In the genomic region with DNA sequence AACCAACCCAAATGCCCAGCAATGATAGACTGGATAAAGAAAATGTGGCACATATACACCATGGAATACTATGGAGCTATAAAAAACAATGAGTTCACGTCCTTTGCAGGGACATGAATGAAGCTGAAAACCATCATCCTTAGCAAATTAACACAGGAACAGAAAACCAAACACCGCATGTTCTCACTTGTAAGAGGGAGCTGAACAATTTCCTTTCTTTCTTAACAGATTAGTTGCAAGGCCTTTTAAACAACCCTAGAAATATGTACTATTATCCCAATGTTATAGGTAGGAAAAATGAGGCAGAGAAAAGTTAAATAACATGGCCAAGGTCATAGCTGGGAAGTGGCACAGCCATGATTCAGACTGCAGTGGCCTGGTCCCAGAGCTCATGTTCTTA, we compare ENCODE assay signal across 19 cellular contexts.
"Had no signal": no experiment of that assay in that cellular context is flagged by ENCODE, and none has a peak within 500 bp of the region (broad histone marks: within the 10 kb centered on the region; RNA-seq: fewer than 3 reads in every experiment).

No MANE protein-coding gene starts in this region.

- H3K4me3 ChIP-seq: colonic mucosa, esophagus squamous epithelium, hepatocyte, psoas muscle, right lobe of liver, suprapubic skin, thyroid gland had no signal

- H3K4me1 ChIP-seq: colonic mucosa, psoas muscle, right lobe of liver, suprapubic skin had no signal

- H2AFZ ChIP-seq: hepatocyte had no signal

- H3K4me2 ChIP-seq: hepatocyte had no signal

- H3K4me3 Mint-ChIP-seq: naive thymus-derived CD4-positive, alpha-beta T cell; stimulated activated effector memory CD8-positive, alpha-beta T cell treated with anti-CD3 and anti-CD28 coated beads, Interleukin-12 subunit alpha, Interleukin-12 subunit beta, amount 100 ng/mL, for 72 hours; type B pancreatic cell had no signal

- DNase-seq: colonic mucosa; dermis blood vessel endothelial cell; esophagus squamous epithelium; head of caudate nucleus; left colon; naive thymus-derived CD4-positive, alpha-beta T cell; psoas muscle; retina; right lobe of liver; stimulated activated CD4-positive, alpha-beta T cell treated with anti-CD3 and anti-CD28 coated beads, Interleukin-4, amount 100 ng/mL, for 1 hour; stimulated activated CD8-positive, alpha-beta memory T cell treated with anti-CD3 and anti-CD28 coated beads, Interleukin-4, amount 100 ng/mL, for 48 hours; stimulated activated naive CD8-positive, alpha-beta T cell treated with anti-CD3 and anti-CD28 coated beads, Interleukin-15, Interleukin-2, amounts not matched to agents 100 U/mL and 50 U/mL, for 24 hours; thyroid gland had no signal

- H3K9me3 ChIP-seq: colonic mucosa, esophagus squamous epithelium, neutrophil, psoas muscle, right lobe of liver, suprapubic skin, thyroid gland had no signal

- H3K27ac ChIP-seq: colonic mucosa, hepatocyte, neutrophil, psoas muscle, right lobe of liver, suprapubic skin, thyroid gland had no signal

- FAIRE-seq: urothelium cell line had no signal

- H3K27ac Mint-ChIP-seq: stimulated activated effector memory CD8-positive, alpha-beta T cell treated with anti-CD3 and anti-CD28 coated beads, Interleukin-12 subunit alpha, Interleukin-12 subunit beta, amount 100 ng/mL, for 72 hours; type B pancreatic cell had no signal

- ATAC-seq: left colon; naive thymus-derived CD4-positive, alpha-beta T cell; psoas muscle; right lobe of liver; stimulated activated effector memory CD8-positive, alpha-beta T cell treated with anti-CD3 and anti-CD28 coated beads, Interleukin-12 subunit alpha, Interleukin-12 subunit beta, amount 100 ng/mL, for 72 hours; stimulated activated naive CD8-positive, alpha-beta T cell treated with anti-CD3 and anti-CD28 coated beads, Interleukin-15, Interleukin-2, amounts not matched to agents 100 U/mL and 50 U/mL, for 24 hours had no signal

- H3K79me2 ChIP-seq: hepatocyte had no signal

- H3K36me3 ChIP-seq: colonic mucosa, esophagus squamous epithelium, neutrophil, right lobe of liver, suprapubic skin, thyroid gland had no signal

- H3K27me3 ChIP-seq: colonic mucosa, esophagus squamous epithelium, hepatocyte, neutrophil, right lobe of liver, suprapubic skin, thyroid gland had no signal

- H3K9me3 Mint-ChIP-seq: stimulated activated effector memory CD8-positive, alpha-beta T cell treated with anti-CD3 and anti-CD28 coated beads, Interleukin-12 subunit alpha, Interleukin-12 subunit beta, amount 100 ng/mL, for 72 hours; type B pancreatic cell had no signal

- H3K36me3 Mint-ChIP-seq: stimulated activated effector memory CD8-positive, alpha-beta T cell treated with anti-CD3 and anti-CD28 coated beads, Interleukin-12 subunit alpha, Interleukin-12 subunit beta, amount 100 ng/mL, for 72 hours; type B pancreatic cell had no signal
